Comparison of ENCODE assay signal across 9 cellular contexts in the genomic region with DNA sequence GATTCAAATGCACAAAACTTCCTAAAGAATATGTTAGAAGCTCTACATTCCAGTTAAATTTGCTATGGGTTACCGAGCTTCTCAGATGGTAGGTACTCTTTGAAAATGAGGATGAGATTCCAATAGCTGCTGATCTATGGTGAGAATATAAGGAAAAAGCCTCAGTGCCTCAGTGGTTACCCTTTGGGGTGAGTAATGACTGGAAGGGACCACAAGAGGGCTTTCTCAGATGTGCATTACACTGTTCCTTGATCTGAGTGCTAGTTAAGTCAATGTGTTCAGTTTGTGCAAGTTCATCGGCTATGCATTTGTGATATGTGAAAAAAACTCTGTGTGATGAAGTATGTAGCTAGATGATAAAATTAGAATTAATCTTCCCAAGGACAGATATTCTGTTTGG. TPM values are rescaled to one million over a fixed set of nuclear protein-coding genes. Genes with fewer than 3 reads are reported as not detected.
DNase-seq lines count a peak whose midpoint lies in the region; ATAC-seq, FAIRE-seq and TF ChIP-seq lines count a peak whose summit lies in the region.
"Had no signal": no experiment of that assay in that cellular context is flagged by ENCODE, and none has a peak within 500 bp of the region (broad histone marks: within the 10 kb centered on the region; RNA-seq: fewer than 3 reads in every experiment).

No MANE protein-coding gene starts in this region.

- peaks cover 16% of the 10 kb centered on the region for H3K4me1 Mint-ChIP-seq in type B pancreatic cell (ENCODE audit: unreplicated experiment)

- DNase-seq in GM12864 (ENCODE audit: low read depth) (peak; percentile 10), Peyer's patch (no peak), fibroblast of mammary gland (ENCODE audit: low read depth) (peak; percentile 63), type B pancreatic cell (ENCODE audit: extremely low spot score, unreplicated experiment) (no peak), ureter (ENCODE audit: low spot score) (no peak)

- H3K36me3 ChIP-seq in Peyer's patch: no peaks in the 10 kb centered on the region

- H3K36me3 Mint-ChIP-seq in type B pancreatic cell: no peaks in the 10 kb centered on the region

- no peak overlapping the region for H3K4me3 ChIP-seq in GM12864 (ENCODE audit: low read depth, low read length)
- H3K4me3 ChIP-seq in Peyer's patch: no peak overlapping the region
- no peak overlapping the region for H3K4me3 ChIP-seq in fibroblast of mammary gland (ENCODE audit: control insufficient read depth, low read depth, low read length)

- peak overlapping the region; percentile 65 for H3K4me3 Mint-ChIP-seq in type B pancreatic cell
- H3K4me3 Mint-ChIP-seq: dendritic cell treated with granulocyte-macrophage colony-stimulating factor and Interleukin-4, amounts not matched to agents 40 ng/mL and 50 ng/mL, for 4 days had no signal

- no peak for TF ChIP-seq POLR2A in Peyer's patch (IDR thresholded peaks at IDR 0.05)

- peak; percentile 21 for FAIRE-seq in A204.1 (lab: Jason Lieb, UNC)

- H3K27me3 Mint-ChIP-seq in type B pancreatic cell: peaks cover 37% of the 10 kb centered on the region

- peaks cover 0 to 13% of the 10 kb centered on the region in 2 donors for H3K27me3 ChIP-seq in Peyer's patch

- peaks cover 0 to 22% (median 6%) of the 10 kb centered on the region in 4 donors for H3K4me1 ChIP-seq in Peyer's patch

- H3K9me3 ChIP-seq in Peyer's patch: no peaks in the 10 kb centered on the region

- no peak overlapping the region for H3K27ac Mint-ChIP-seq in type B pancreatic cell
- H3K27ac Mint-ChIP-seq: dendritic cell treated with granulocyte-macrophage colony-stimulating factor and Interleukin-4, amounts not matched to agents 40 ng/mL and 50 ng/mL, for 4 days had no signal

- peak; percentile 55 for TF ChIP-seq CTCF in GM12864 (IDR thresholded peaks at IDR 0.05; ENCODE audit: low read depth, low read length, missing control alignments)
- TF ChIP-seq CTCF in Peyer's patch (IDR thresholded peaks at IDR 0.05): peak; percentile 8 to 49 (median 32)
- peak; percentile 75 for TF ChIP-seq CTCF in fibroblast of mammary gland (conservative IDR thresholded peaks at IDR 0.05; ENCODE audit: control insufficient read depth, insufficient read depth, low read depth, low read length)
- peak; percentile 79 for TF ChIP-seq CTCF in type B pancreatic cell (conservative IDR thresholded peaks at IDR 0.05)

- ATAC-seq in HG03139 (IDR thresholded peaks at IDR 0.05; ENCODE audit: unreplicated experiment) (peak; percentile 51), GM19023 (IDR thresholded peaks at IDR 0.05; ENCODE audit: unreplicated experiment) (no peak)

- H3K27ac ChIP-seq in Peyer's patch: no peak overlapping the region

- no peaks in the 10 kb centered on the region for H3K9me3 Mint-ChIP-seq in type B pancreatic cell
- H3K9me3 Mint-ChIP-seq: dendritic cell treated with granulocyte-macrophage colony-stimulating factor and Interleukin-4, amounts not matched to agents 40 ng/mL and 50 ng/mL, for 4 days had no signal

RNA-seq across cellular contexts. Expression of gene NRCAM, which starts 3.5 kb away (rescaled TPM):
- total RNA-seq in Peyer's patch (1 to 10 TPM in 3 of 4 donors, under 1 TPM in 1; 0.85 to 4.1 (median 2.6) TPM), type B pancreatic cell (ENCODE audit: low replicate concordance) (34.4 and 41.0 TPM in 2 replicates), ureter (3.6 TPM)

Comparison
In these comparisons a context has a peak if more than half of its experiments do, and no peak if none do; other contexts are left out.
1. DNase-seq: peak in GM12864 (single experiment) and fibroblast of mammary gland (single experiment); none in Peyer's patch (0 of 3), type B pancreatic cell (single experiment) and ureter (single experiment).
2. Peak in every context shown above with its lines, with median percentiles within 50 percentile points of each other: CTCF ChIP-seq.